Comparison of ENCODE assay signal across 9 cellular contexts in the genomic region with DNA sequence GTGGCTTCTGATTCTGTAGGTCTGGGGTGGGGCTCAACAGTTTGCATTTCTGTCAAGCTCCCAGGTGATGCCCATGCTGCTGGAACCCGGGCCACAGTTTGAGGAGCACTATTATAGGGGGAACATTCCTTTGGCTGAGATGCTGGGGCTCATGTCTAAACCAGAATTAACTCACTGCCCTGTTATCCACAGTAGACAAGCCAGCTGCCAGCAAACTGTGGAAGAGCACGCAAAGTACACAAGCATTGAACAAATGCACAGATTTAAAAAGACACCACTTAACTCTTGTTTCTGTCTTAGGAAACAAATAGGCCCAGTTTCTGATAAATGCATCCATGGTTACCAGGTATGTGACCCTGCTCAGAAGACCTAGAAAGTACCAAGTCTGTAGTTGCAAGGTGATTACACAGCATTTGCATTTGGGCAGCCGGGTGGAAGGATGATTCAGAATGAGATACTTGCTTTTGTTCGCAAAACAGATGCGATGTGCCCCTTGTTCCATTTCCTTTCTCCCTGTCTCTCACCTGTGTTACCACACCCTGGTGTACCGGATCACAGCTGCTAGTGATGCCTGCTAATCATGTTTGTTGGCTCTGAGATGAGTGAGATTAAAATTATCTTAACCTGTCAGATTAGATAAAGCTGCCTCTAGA. TPM values are rescaled to one million over a fixed set of nuclear protein-coding genes. Genes with fewer than 3 reads are reported as not detected.
DNase-seq lines count a peak whose midpoint lies in the region; ATAC-seq and TF ChIP-seq lines count a peak whose summit lies in the region.
"Had no signal": no experiment of that assay in that cellular context is flagged by ENCODE, and none has a peak within 500 bp of the region (broad histone marks: within the 10 kb centered on the region; RNA-seq: fewer than 3 reads in every experiment).

No MANE protein-coding gene starts in this region.

- no peak overlapping the region for H3K4me3 ChIP-seq in left ventricle myocardium inferior
- H3K4me3 ChIP-seq in OCI-LY1 (ENCODE audit: low read depth, low read length, poor library complexity, severe bottlenecking) = no peak overlapping the region
- no peak overlapping the region for H3K4me3 ChIP-seq in skeletal muscle tissue (ENCODE audit: low read length in 3 of 3)
- H3K4me3 ChIP-seq in colonic mucosa = no peak overlapping the region
- H3K4me3 ChIP-seq: pancreas had no signal

- H3K9me2 ChIP-seq in OCI-LY1 (ENCODE audit: low read depth, low read length) = no peaks in the 10 kb centered on the region

- H3K36me3 Mint-ChIP-seq in chondrocyte (ENCODE audit: low read depth) = peaks cover 25% of the 10 kb centered on the region

- DNase-seq in left ventricle myocardium inferior (no peak), left cardiac atrium (no peak), colonic mucosa (no peak), omental fat pad (ENCODE audit: low spot score) (no peak), chondrocyte (ENCODE audit: low spot score) (no peak)
- DNase-seq: pancreas had no signal

- H3K4me1 Mint-ChIP-seq in chondrocyte (ENCODE audit: low read depth) = peaks cover 22% of the 10 kb centered on the region

- H3K27me3 ChIP-seq in left ventricle myocardium inferior (ENCODE audit: low read depth) (no peaks in the 10 kb centered on the region), OCI-LY1 (ENCODE audit: insufficient read depth, low read length) (no peaks in the 10 kb centered on the region), skeletal muscle tissue (ENCODE audit: control insufficient read depth in 3 of 3, insufficient read depth in 3 of 3, low read length in 3 of 3) (no peaks in the 10 kb centered on the region), colonic mucosa (no peaks in the 10 kb centered on the region)
- H3K27me3 ChIP-seq: pancreas had no signal

- peaks cover 54% of the 10 kb centered on the region for H3K4me1 ChIP-seq in left ventricle myocardium inferior
- peaks cover 14% of the 10 kb centered on the region for H3K4me1 ChIP-seq in OCI-LY1 (ENCODE audit: insufficient read depth, low read length, severe bottlenecking)
- peaks cover 24 to 46% (median 40%) of the 10 kb centered on the region in 3 donors for H3K4me1 ChIP-seq in skeletal muscle tissue (ENCODE audit: control insufficient read depth in 3 of 3, insufficient read depth in 3 of 3, low read length in 3 of 3)
- H3K4me1 ChIP-seq in colonic mucosa = no peaks in the 10 kb centered on the region
- H3K4me1 ChIP-seq: pancreas had no signal

- no peaks in the 10 kb centered on the region for H4K20me1 ChIP-seq in OCI-LY1 (ENCODE audit: insufficient read depth, low read length)

- H3K79me2 ChIP-seq in OCI-LY1 (ENCODE audit: insufficient read depth, low read length) = no peaks in the 10 kb centered on the region

- H3K27ac ChIP-seq in left ventricle myocardium inferior (replicated peaks) = peak overlapping the region; percentile 66
- no peak overlapping the region for H3K27ac ChIP-seq in OCI-LY1 (ENCODE audit: low read depth, low read length, poor library complexity, severe bottlenecking)
- H3K27ac ChIP-seq in skeletal muscle tissue (ENCODE audit: low read depth, low read length) = peak overlapping the region; percentile 85
- no peak overlapping the region for H3K27ac ChIP-seq in colonic mucosa
- H3K27ac ChIP-seq: pancreas had no signal

- H3K9ac ChIP-seq in OCI-LY1 (ENCODE audit: low read length) (no peak overlapping the region), skeletal muscle tissue (ENCODE audit: low read depth in 1 of 3, low read length in 3 of 3) (peak overlapping the region in 1 of 3 donors; percentile 46), colonic mucosa (ENCODE audit: low read depth in 2 of 2, low read length in 2 of 2) (no peak overlapping the region)

- TF ChIP-seq CTCF in left ventricle myocardium inferior (IDR thresholded peaks at IDR 0.05; ENCODE audit: borderline replicate concordance) = no peak
- TF ChIP-seq CTCF in OCI-LY1 (IDR thresholded peaks at IDR 0.05; ENCODE audit: low read length) = no peak
- no peak for TF ChIP-seq CTCF in colonic mucosa (IDR thresholded peaks at IDR 0.05)
- TF ChIP-seq CTCF in omental fat pad (IDR thresholded peaks at IDR 0.05) = no peak
- no peak for TF ChIP-seq CTCF in chondrocyte (IDR thresholded peaks at IDR 0.05)

- H3K9me3 Mint-ChIP-seq in chondrocyte (ENCODE audit: low read depth) = no peaks in the 10 kb centered on the region

- no peak overlapping the region for H3K27ac Mint-ChIP-seq in chondrocyte (ENCODE audit: unreplicated experiment)

- ATAC-seq in left cardiac atrium (no peak), HG02884 (IDR thresholded peaks at IDR 0.05; ENCODE audit: unreplicated experiment) (peak; percentile 89), omental fat pad (ENCODE audit: low FRiP score) (no peak)

- H3K36me3 ChIP-seq in left ventricle myocardium inferior (peaks cover 41% of the 10 kb centered on the region), OCI-LY1 (ENCODE audit: insufficient read depth, low read length) (peaks cover 70% of the 10 kb centered on the region; the same call in 1 of the 2 replicates), skeletal muscle tissue (ENCODE audit: control insufficient read depth in 3 of 3, insufficient read depth in 3 of 3, low read length in 3 of 3) (peaks cover 15 to 33% (median 27%) of the 10 kb centered on the region in 3 donors), colonic mucosa (no peaks in the 10 kb centered on the region)
- H3K36me3 ChIP-seq: pancreas had no signal

- H3K9me3 ChIP-seq in left ventricle myocardium inferior (replicated peaks) = no peaks in the 10 kb centered on the region
- H3K9me3 ChIP-seq in OCI-LY1 (ENCODE audit: low read length) = no peaks in the 10 kb centered on the region
- H3K9me3 ChIP-seq in skeletal muscle tissue (ENCODE audit: control insufficient read depth in 3 of 3, low read length in 3 of 3) = no peaks in the 10 kb centered on the region
- H3K9me3 ChIP-seq in colonic mucosa = no peaks in the 10 kb centered on the region
- H3K9me3 ChIP-seq: pancreas had no signal

- H3K4me3 Mint-ChIP-seq in chondrocyte (ENCODE audit: unreplicated experiment) = no peak overlapping the region

- intact Hi-C loops in left ventricle myocardium inferior (cut with micrococcal nuclease) = no loop called here
- intact Hi-C loops in left cardiac atrium (cut with DNase I) = no loop called here
- intact Hi-C loops in colonic mucosa (cut with DNase I) = no loop called here

- H3K27me3 Mint-ChIP-seq in chondrocyte (ENCODE audit: low read depth) = no peaks in the 10 kb centered on the region

- peak overlapping the region; percentile 6; the same call in 1 of the 2 replicates for H3K4me2 ChIP-seq in OCI-LY1 (ENCODE audit: low read length)

- H2AFZ ChIP-seq in OCI-LY1 (ENCODE audit: low read length) = no peak overlapping the region

- no peaks in the 10 kb centered on the region for H3F3A ChIP-seq in OCI-LY1 (ENCODE audit: insufficient read depth, low read length)

RNA-seq across cellular contexts. Expression of gene GYG1, which starts 12.4 kb away (rescaled TPM):
- total RNA-seq in left ventricle myocardium inferior (155 TPM), left cardiac atrium (100 to 1,000 TPM; 104 to 125 TPM), skeletal muscle tissue (62.6 TPM), colonic mucosa (10 to 100 TPM; 26.1 to 32.2 TPM), omental fat pad (10 to 100 TPM; 23.2 to 40.8 (median 30.4) TPM), chondrocyte (41.2 to 50.1 TPM (median 48.1 TPM) in 3 replicates)

Comparison
In these comparisons a context has a peak if more than half of its experiments do, and no peak if none do; other contexts are left out.
1. H3K27ac ChIP-seq: peak in left ventricle myocardium inferior (single experiment) and skeletal muscle tissue (single experiment); none in OCI-LY1 (single experiment) and colonic mucosa (single experiment).